ENCODE assay signal across 1 cellular context in the genomic region with DNA sequence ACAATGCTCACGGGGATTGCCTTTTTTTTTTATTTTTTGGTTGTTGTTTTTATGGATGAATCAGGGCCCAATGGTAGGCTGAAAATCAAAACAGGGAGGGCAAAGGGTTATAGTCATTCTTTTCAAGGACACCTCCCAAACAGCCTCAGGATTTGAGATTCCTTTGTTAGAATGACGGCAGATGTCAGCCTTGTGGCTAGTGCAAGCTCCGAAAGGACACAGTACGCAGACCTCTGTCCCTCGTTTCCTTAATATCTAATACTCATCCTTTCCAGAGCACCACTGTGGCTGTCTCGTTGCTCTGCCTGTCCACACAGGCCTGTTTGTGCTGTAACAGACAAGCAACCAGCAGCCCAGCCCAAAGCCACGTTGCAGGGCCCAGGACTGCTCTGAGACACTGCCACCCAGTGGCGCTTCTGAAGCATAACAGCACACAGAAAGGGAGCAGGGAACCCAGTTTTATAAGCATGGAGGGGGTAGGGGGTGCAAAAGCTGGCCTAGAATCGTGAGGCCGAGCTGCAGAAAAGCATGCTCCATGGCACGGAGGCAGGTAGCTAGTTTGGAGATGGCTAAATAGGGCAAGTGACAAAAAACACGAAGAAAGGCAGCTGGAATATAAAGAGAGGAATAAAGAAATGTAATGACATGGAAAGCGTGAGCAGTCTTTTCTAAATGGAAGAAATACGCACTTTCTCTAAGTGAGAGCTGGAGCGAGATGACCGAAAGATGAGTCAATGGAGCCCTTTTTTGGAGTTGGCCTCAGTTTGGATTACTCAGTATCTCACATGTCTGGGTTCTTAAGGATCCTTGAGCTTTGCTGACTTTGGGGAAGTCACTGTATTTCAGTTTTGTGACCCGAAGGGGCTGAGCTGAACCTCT.
A peak's percentile ranks its signal among the peaks of the same experiment; 100 is the strongest.
TF ChIP-seq lines count a peak whose summit lies in the region.

No MANE protein-coding gene starts in this region.

TF ChIP-seq in K562, 482 proteins besides CTCF, POLR2A, EP300 and RAD21 (continued from another document):
- TF ChIP-seq MYC (IDR thresholded peaks at IDR 0.05; ENCODE audit: low read depth, low read length) (peak; percentile 74), MYC (CRISPR knock-in tag; IDR thresholded peaks at IDR 0.05; ENCODE audit: borderline replicate concordance, low read depth) (no peak), RBFOX2 (IDR thresholded peaks at IDR 0.05; ENCODE audit: low read depth, low read length) (no peak), ZNF780A (CRISPR knock-in tag; IDR thresholded peaks at IDR 0.05) (no peak), TRIM24 (IDR thresholded peaks at IDR 0.05) (no peak), KDM2B (CRISPR knock-in tag; IDR thresholded peaks at IDR 0.05) (no peak), ILK (tag; IDR thresholded peaks at IDR 0.05; ENCODE audit: borderline replicate concordance, low read depth) (no peak), CREB3L1 (IDR thresholded peaks at IDR 0.05; ENCODE audit: borderline replicate concordance, low read depth) (peak; percentile 88), ATF1 (CRISPR knock-in tag; IDR thresholded peaks at IDR 0.05) (no peak), ATF1 (tag; IDR thresholded peaks at IDR 0.05) (peak; percentile 31; the same call in 1 of the 2 replicates), STAG1 (CRISPR knock-in tag; IDR thresholded peaks at IDR 0.05; ENCODE audit: borderline replicate concordance) (peak; percentile 48; the same call in 1 of the 2 replicates), JUN (IDR thresholded peaks at IDR 0.05; ENCODE audit: borderline replicate concordance, low read depth, low read length) (peak; percentile 6; the same call in 1 of the 2 replicates), JUN (CRISPR knock-in tag; IDR thresholded peaks at IDR 0.05; ENCODE audit: borderline replicate concordance) (no peak), COPS2 (conservative IDR thresholded peaks at IDR 0.05) (no peak), SREBF2 (CRISPR knock-in tag; IDR thresholded peaks at IDR 0.05) (no peak), SMARCB1 (IDR thresholded peaks at IDR 0.05; ENCODE audit: insufficient read length, low read depth) (no peak)
TF ChIP-seq in K562: peak in this region for 10.
